In the genomic region with DNA sequence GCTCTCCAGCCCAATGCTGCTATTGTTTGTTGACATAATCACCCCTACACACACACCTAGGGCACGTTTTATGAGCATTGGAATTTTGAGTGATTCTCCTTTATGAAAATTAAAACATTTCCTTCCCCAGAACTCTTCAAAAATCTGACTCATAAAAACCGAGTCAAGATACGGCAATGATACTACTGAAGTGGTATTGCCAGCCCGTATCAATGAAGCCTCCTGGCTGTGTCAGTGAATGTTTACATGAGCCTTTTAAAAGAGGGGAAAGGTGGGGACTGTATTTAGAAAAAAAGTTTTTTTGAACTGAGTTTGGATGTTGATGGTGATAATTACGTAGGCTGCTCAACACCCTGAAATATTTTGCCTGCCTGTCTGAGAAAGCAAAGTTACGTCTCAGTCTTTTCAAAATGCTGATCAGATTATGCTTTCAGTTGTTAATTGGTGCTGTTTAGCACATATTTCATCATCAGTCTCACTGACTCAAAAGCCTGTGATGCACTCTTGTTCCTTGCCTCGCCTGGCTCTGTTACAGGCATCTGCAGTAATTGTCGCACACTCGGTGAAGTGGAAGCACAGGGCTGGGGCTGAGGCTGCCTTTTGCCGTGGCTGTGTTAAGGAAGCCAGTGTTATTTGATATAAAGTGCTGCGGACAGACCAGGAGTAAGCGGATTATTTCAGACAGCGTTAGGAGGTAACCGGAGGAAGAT, we compare ENCODE assay signal across 10 cellular contexts.
DNase-seq lines count a peak whose midpoint lies in the region; ATAC-seq, FAIRE-seq and TF ChIP-seq lines count a peak whose summit lies in the region.
"Had no signal": no experiment of that assay in that cellular context is flagged by ENCODE, and none has a peak within 500 bp of the region (broad histone marks: within the 10 kb centered on the region; RNA-seq: fewer than 3 reads in every experiment).

No MANE protein-coding gene starts in this region.

- CTCF ChIA-PET in BJ (lab: Yijun Ruan, JAX): interaction anchor here (0.5 to 1.4 kb wide), 2 partner anchors 17 to 700 kb away, joined by 3 to 4 read pairs; no protein-coding TSS in a partner anchor
- CTCF ChIA-PET in activated naive CD4-positive, alpha-beta T cell treated with anti-CD3 and anti-CD28 coated beads, Interleukin-2, amount 10 ng/mL, durations not matched to agents 7 days and 5 days (lab: Charles Lee): no interaction called here

- no peak overlapping the region for H3K4me3 Mint-ChIP-seq in activated naive CD4-positive, alpha-beta T cell treated with anti-CD3 and anti-CD28 coated beads, Interleukin-2, amount 10 ng/mL, durations not matched to agents 7 days and 5 days

- no peak overlapping the region for H3K27ac ChIP-seq in pancreas

- DNase-seq in BJ (ENCODE audit: low read depth): peak; percentile 18
- DNase-seq in NCI-H82 treated with DMSO at 0.1 percent for 48 hours (lab: John Stamatoyannopoulos, UW; ENCODE audit: unreplicated experiment): peak; percentile 88
- peak; percentile 77 for DNase-seq in fibroblast of the aortic adventitia (ENCODE audit: low read depth)
- DNase-seq in pancreas: peak in 1 of 6 donors; percentile 25
- no peak for DNase-seq in NCI-H2029 (lab: John Stamatoyannopoulos, UW)
- no peak for DNase-seq in activated naive CD4-positive, alpha-beta T cell treated with anti-CD3 and anti-CD28 coated beads, Interleukin-2, amount 10 ng/mL, durations not matched to agents 7 days and 5 days
- DNase-seq: DMS79, NCI-H774 had no signal

- H3K9me3 Mint-ChIP-seq in activated naive CD4-positive, alpha-beta T cell treated with anti-CD3 and anti-CD28 coated beads, Interleukin-2, amount 10 ng/mL, durations not matched to agents 7 days and 5 days: peaks cover 4% of the 10 kb centered on the region

- WGBS in pancreas, 2 donors: 65 to 69% methylated on average over 14 of the region's 14 CpGs

- no peak overlapping the region for H3K4me3 ChIP-seq in BJ (ENCODE audit: low read depth, low read length)
- peak overlapping the region; percentile 34 for H3K4me3 ChIP-seq in fibroblast of the aortic adventitia (ENCODE audit: low read depth, low read length)
- H3K4me3 ChIP-seq in pancreas: no peak overlapping the region

- TF ChIP-seq CTCF in BJ (IDR thresholded peaks at IDR 0.05; ENCODE audit: insufficient read depth, low read depth, low read length) (no peak), fibroblast of the aortic adventitia (IDR thresholded peaks at IDR 0.05; ENCODE audit: insufficient read depth, low read length) (no peak), pancreas (IDR thresholded peaks at IDR 0.05) (no peak)

- H3K4me1 Mint-ChIP-seq in activated naive CD4-positive, alpha-beta T cell treated with anti-CD3 and anti-CD28 coated beads, Interleukin-2, amount 10 ng/mL, durations not matched to agents 7 days and 5 days: no peaks in the 10 kb centered on the region

- H3K27me3 Mint-ChIP-seq in activated naive CD4-positive, alpha-beta T cell treated with anti-CD3 and anti-CD28 coated beads, Interleukin-2, amount 10 ng/mL, durations not matched to agents 7 days and 5 days: no peaks in the 10 kb centered on the region

- intact Hi-C loops in pancreas (cut with DNase I): no loop called here

- peaks cover 4% of the 10 kb centered on the region for H3K36me3 Mint-ChIP-seq in activated naive CD4-positive, alpha-beta T cell treated with anti-CD3 and anti-CD28 coated beads, Interleukin-2, amount 10 ng/mL, durations not matched to agents 7 days and 5 days

- H3K27me3 ChIP-seq in BJ (ENCODE audit: control insufficient read depth, insufficient read depth, low read length) (no peaks in the 10 kb centered on the region), pancreas (no peaks in the 10 kb centered on the region)

- POLR2A ChIA-PET in BJ (lab: Charles Lee): no interaction called here

- H3K4me1 ChIP-seq in pancreas: peaks cover 0 to 5% (median 0%) of the 10 kb centered on the region in 3 donors

- ATAC-seq in pancreas (peak in 3 of 4 donors; percentile 61 to 90 (median 72)), HG02870 (IDR thresholded peaks at IDR 0.05; ENCODE audit: unreplicated experiment) (no peak), HG02973 (IDR thresholded peaks at IDR 0.05; ENCODE audit: unreplicated experiment) (no peak)

- FAIRE-seq in pancreas (lab: Jason Lieb, UNC): no peak

- no peak overlapping the region for H3K27ac Mint-ChIP-seq in activated naive CD4-positive, alpha-beta T cell treated with anti-CD3 and anti-CD28 coated beads, Interleukin-2, amount 10 ng/mL, durations not matched to agents 7 days and 5 days

- no peaks in the 10 kb centered on the region for H3K9me3 ChIP-seq in pancreas

- H3K36me3 ChIP-seq in BJ (ENCODE audit: control insufficient read depth, insufficient read depth, low read length) (no peaks in the 10 kb centered on the region), pancreas (no peaks in the 10 kb centered on the region)

Comparison
In these comparisons a context has a peak if more than half of its experiments do, and no peak if none do; other contexts are left out.
1. DNase-seq: peak in BJ (single experiment), NCI-H82 treated with DMSO at 0.1 percent for 48 hours (single experiment) and fibroblast of the aortic adventitia (single experiment); none in NCI-H2029 (single experiment) and activated naive CD4-positive, alpha-beta T cell treated with anti-CD3 and anti-CD28 coated beads, Interleukin-2, amount 10 ng/mL, durations not matched to agents 7 days and 5 days (single experiment).
2. ATAC-seq: peak in pancreas (3 of 4); none in HG02870 (single experiment) and HG02973 (single experiment).